8 cellular contexts compared by ENCODE assay signal in the genomic region with DNA sequence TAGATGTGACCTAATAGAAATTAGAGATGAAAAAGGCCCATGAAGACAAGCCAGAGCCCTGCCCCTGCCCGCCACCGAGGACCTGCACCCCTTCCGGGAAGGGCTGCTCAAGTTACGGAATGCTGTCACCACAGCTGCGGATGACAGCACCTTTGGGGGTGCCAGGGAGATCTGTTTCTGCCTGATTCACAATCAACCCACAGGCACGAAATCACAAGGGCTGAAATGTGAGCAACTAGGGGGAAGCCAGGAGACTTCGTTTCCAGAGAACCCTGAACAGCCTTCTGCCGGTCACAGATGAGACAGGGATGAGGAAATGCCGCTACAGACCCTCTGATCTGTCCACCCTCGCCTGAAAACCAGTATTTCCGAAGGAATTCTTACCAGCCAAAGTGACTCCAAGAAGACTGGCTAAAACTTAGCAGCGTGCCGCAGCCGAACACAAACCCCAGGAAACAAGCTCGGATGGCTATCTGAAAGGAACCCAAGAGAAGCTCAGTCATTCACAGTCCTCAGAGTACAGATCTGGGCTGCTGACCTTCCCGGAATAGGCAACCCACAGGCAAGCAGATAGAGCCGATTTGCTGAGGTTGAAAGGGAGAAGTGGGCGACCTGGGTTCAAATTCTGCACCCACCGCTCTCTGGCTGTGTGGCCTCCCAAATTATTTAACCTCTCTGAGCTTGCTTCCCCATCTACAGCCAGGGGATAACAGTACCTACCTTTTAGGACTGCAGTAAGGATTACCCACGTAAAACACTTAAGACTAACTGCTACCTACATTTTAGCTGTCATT. TPM values are rescaled to one million over a fixed set of nuclear protein-coding genes. Genes with fewer than 3 reads are reported as not detected.
DNase-seq lines count a peak whose midpoint lies in the region; ATAC-seq, FAIRE-seq and TF ChIP-seq lines count a peak whose summit lies in the region.

No MANE protein-coding gene starts in this region.

- H3K9me3 ChIP-seq in Peyer's patch (no peaks in the 10 kb centered on the region), endothelial cell of umbilical vein (replicated peaks; ENCODE audit: control insufficient read depth, insufficient read depth, low read length) (no peaks in the 10 kb centered on the region)

- ATAC-seq in HG03571 (IDR thresholded peaks at IDR 0.05; ENCODE audit: unreplicated experiment) (no peak), HG03457 (IDR thresholded peaks at IDR 0.05; ENCODE audit: unreplicated experiment) (no peak)

- TF ChIP-seq CTCF in Peyer's patch (IDR thresholded peaks at IDR 0.05) (no peak), endothelial cell of umbilical vein (IDR thresholded peaks at IDR 0.05; ENCODE audit: extremely low read depth in 1 of 2, insufficient read depth in 1 of 2, low read depth in 1 of 2, low read length in 2 of 2) (no peak), osteocyte (IDR thresholded peaks at IDR 0.05) (no peak)

- H3K9me3 Mint-ChIP-seq in osteocyte (ENCODE audit: unreplicated experiment), result no peaks in the 10 kb centered on the region

- POLR2A ChIA-PET in endothelial cell of umbilical vein (lab: Charles Lee), result no interaction called here

- dilution Hi-C loops in endothelial cell of umbilical vein (cut with MboI; ENCODE audit: extremely low pct_ligation_motif_present, low sequenced_read_pairs), result no loop called here

- TF ChIP-seq POLR2A in GM12891 (IDR thresholded peaks at IDR 0.05; ENCODE audit: low read depth, low read length), result no peak
- no peak for TF ChIP-seq POLR2A in Peyer's patch (IDR thresholded peaks at IDR 0.05)
- peak; percentile 30 for TF ChIP-seq POLR2A in endothelial cell of umbilical vein (IDR thresholded peaks at IDR 0.05; ENCODE audit: low read depth, low read length)

- peak overlapping the region; percentile 82 for H3K4me2 ChIP-seq in endothelial cell of umbilical vein (ENCODE audit: insufficient read depth, low read length)

- H3K4me3 ChIP-seq in Peyer's patch (peak overlapping the region; percentile 66 to 99 (median 85)), endothelial cell of umbilical vein (replicated peaks in 1 of 3; ENCODE audit: insufficient read depth in 1 of 3, low read depth in 1 of 3, low read length in 3 of 3) (peak overlapping the region; percentile 66 to 80 (median 68))

- intact Hi-C loops in endothelial cell of umbilical vein (cut with micrococcal nuclease), result loop anchor here (1.0 to 5.0 kb wide), 2 partner anchors 29 to 188 kb away; a partner anchor contains a TSS

- H3K79me2 ChIP-seq in endothelial cell of umbilical vein (ENCODE audit: control insufficient read depth, insufficient read depth, low read length), result peaks cover 22% of the 10 kb centered on the region

- DNase-seq in GM12891 (ENCODE audit: insufficient read length, low spot score) (no peak), Peyer's patch (peak in 1 of 3 donors; percentile 45), endothelial cell of umbilical vein (ENCODE audit: low read depth, low spot score) (no peak), osteocyte (ENCODE audit: extremely low spot score, unreplicated experiment) (no peak), NCI-H2196 treated with DMSO at 0.1 percent for 48 hours (lab: John Stamatoyannopoulos, UW; ENCODE audit: unreplicated experiment) (no peak), T1000 (lab: John Stamatoyannopoulos, UW) (no peak)

- CTCF ChIA-PET in endothelial cell of umbilical vein (lab: Charles Lee), result interaction anchor here (1.3 to 2.9 kb wide), 6 partner anchors 11 to 200 kb away, joined by 3 to 30 read pairs (median 6); a partner anchor contains a TSS

- FAIRE-seq in GM12891 (lab: Jason Lieb, UNC), result peak; percentile 75
- peak; percentile 50 for FAIRE-seq in endothelial cell of umbilical vein (lab: Jason Lieb, UNC)

- H3K27ac ChIP-seq in Peyer's patch (peak overlapping the region in 3 of 4 donors; percentile 75 to 97 (median 77)), endothelial cell of umbilical vein (ENCODE audit: insufficient read depth, low read depth, low read length) (peak overlapping the region; percentile 6)

- H3K4me1 Mint-ChIP-seq in osteocyte (ENCODE audit: unreplicated experiment), result peaks cover 13% of the 10 kb centered on the region

- H3K27me3 Mint-ChIP-seq in osteocyte (ENCODE audit: unreplicated experiment), result peaks cover 9% of the 10 kb centered on the region

- H3K36me3 ChIP-seq in Peyer's patch, result peaks cover 0 to 41% (median 0%) of the 10 kb centered on the region in 3 donors
- H3K36me3 ChIP-seq in endothelial cell of umbilical vein (ENCODE audit: control insufficient read depth in 2 of 2, extremely low read depth in 1 of 2, insufficient read depth in 2 of 2, low read length in 2 of 2), result peaks cover 2 to 7% of the 10 kb centered on the region in 2 experiments

- H3K9ac ChIP-seq in endothelial cell of umbilical vein (replicated peaks; ENCODE audit: extremely low read depth, insufficient read depth, low read length), result peak overlapping the region; percentile 73

- TSS peak; percentile 26 for BruUV-seq in endothelial cell of umbilical vein (replicated peaks; lab: Mats Ljungman, UMichigan)

- H2AFZ ChIP-seq in endothelial cell of umbilical vein (ENCODE audit: low read depth, low read length), result no peak overlapping the region

- H3K36me3 Mint-ChIP-seq in osteocyte (ENCODE audit: unreplicated experiment), result peaks cover 11% of the 10 kb centered on the region

- peak overlapping the region; percentile 86 for H3K27ac Mint-ChIP-seq in osteocyte (ENCODE audit: unreplicated experiment)

- H3K4me3 Mint-ChIP-seq in osteocyte (ENCODE audit: unreplicated experiment), result peak overlapping the region; percentile 83

- peaks cover 0 to 13% (median 5%) of the 10 kb centered on the region in 4 donors for H3K4me1 ChIP-seq in Peyer's patch
- H3K4me1 ChIP-seq in endothelial cell of umbilical vein (ENCODE audit: control insufficient read depth, extremely low read depth, insufficient read depth, low read length), result peaks cover 11% of the 10 kb centered on the region

- H3K27me3 ChIP-seq in Peyer's patch (no peaks in the 10 kb centered on the region), endothelial cell of umbilical vein (ENCODE audit: control insufficient read depth in 2 of 2, insufficient read depth in 2 of 2, low read length in 2 of 2) (peaks cover 5% of the 10 kb centered on the region in 2 experiments)

- H3K9me1 ChIP-seq in endothelial cell of umbilical vein (replicated peaks; ENCODE audit: control insufficient read depth, extremely low read depth, insufficient read depth, low read length), result no peaks in the 10 kb centered on the region

- H4K20me1 ChIP-seq in endothelial cell of umbilical vein (replicated peaks; ENCODE audit: control insufficient read depth, extremely low read depth, insufficient read depth, low read length), result no peaks in the 10 kb centered on the region

RNA-seq across cellular contexts. Expression of a gene that starts 1.1 kb away (rescaled TPM):
- 19.3 TPM for polyA plus RNA-seq in GM12891 (2012; ENCODE audit: low read depth, missing spikeins)
- total RNA-seq in Peyer's patch, result 100 to 1,000 TPM in 1 of 4 donors, 10 to 100 TPM in 3; 26.4 to 109 (median 63.8) TPM
- total RNA-seq in endothelial cell of umbilical vein, result 66.4 and 66.5 TPM in 2 replicates
- polyA plus RNA-seq in endothelial cell of umbilical vein, result 35.5 and 39.2 TPM in 2 replicates
- 35.0 and 38.0 TPM in 2 replicates for polyA plus RNA-seq in endothelial cell of umbilical vein (2011; cell fraction: cytosol; rRNA removed)
- 15.3 and 20.9 TPM in 2 replicates for polyA plus RNA-seq in endothelial cell of umbilical vein (2011; cell fraction: nucleus; rRNA removed)
- polyA plus RNA-seq in endothelial cell of umbilical vein (2012), result 36.2 and 57.3 TPM in 2 replicates
- polyA minus RNA-seq in endothelial cell of umbilical vein, result 62.1 and 66.7 TPM in 2 replicates
- 68.8 TPM for polyA minus RNA-seq in endothelial cell of umbilical vein (2011; cell fraction: cytosol; rRNA and poly(A)+ RNA removed)
- 10.9 and 12.2 TPM in 2 replicates for polyA minus RNA-seq in endothelial cell of umbilical vein (2011; cell fraction: nucleus; rRNA and poly(A)+ RNA removed)
- 74.7 and 81.1 TPM in 2 replicates for total RNA-seq in osteocyte

RNA-seq across cellular contexts. Expression of a gene that starts 9.3 kb away (rescaled TPM):
- not detected for polyA plus RNA-seq in GM12891 (2012; ENCODE audit: low read depth, missing spikeins)
- not detected for total RNA-seq in Peyer's patch
- not detected in 2 replicates for total RNA-seq in endothelial cell of umbilical vein
- not detected in 2 replicates for polyA plus RNA-seq in endothelial cell of umbilical vein
- polyA plus RNA-seq in endothelial cell of umbilical vein (2011; cell fraction: cytosol; rRNA removed), result not detected in 2 replicates
- polyA plus RNA-seq in endothelial cell of umbilical vein (2011; cell fraction: nucleus; rRNA removed), result not detected in 2 replicates
- not detected in 2 replicates for polyA plus RNA-seq in endothelial cell of umbilical vein (2012)
- polyA minus RNA-seq in endothelial cell of umbilical vein, result not detected in 2 replicates
- not detected for polyA minus RNA-seq in endothelial cell of umbilical vein (2011; cell fraction: cytosol; rRNA and poly(A)+ RNA removed)
- not detected in 2 replicates for polyA minus RNA-seq in endothelial cell of umbilical vein (2011; cell fraction: nucleus; rRNA and poly(A)+ RNA removed)
- total RNA-seq in osteocyte, result not detected in 2 replicates

RNA-seq across cellular contexts. Expression of a gene that starts 26.2 kb away (rescaled TPM):
- 0.87 TPM for polyA plus RNA-seq in GM12891 (2012; ENCODE audit: low read depth, missing spikeins)
- 100 to 1,000 TPM in 3 of 4 donors, 1 to 10 TPM in 1; 3.3 to 162 (median 121) TPM for total RNA-seq in Peyer's patch
- 2.8 and 3.1 TPM in 2 replicates for total RNA-seq in endothelial cell of umbilical vein
- polyA plus RNA-seq in endothelial cell of umbilical vein, result 3.9 and 4.0 TPM in 2 replicates
- polyA plus RNA-seq in endothelial cell of umbilical vein (2011; cell fraction: cytosol; rRNA removed), result 2.0 and 2.5 TPM in 2 replicates
- 4.2 and 4.4 TPM in 2 replicates for polyA plus RNA-seq in endothelial cell of umbilical vein (2011; cell fraction: nucleus; rRNA removed)
- polyA plus RNA-seq in endothelial cell of umbilical vein (2012), result 3.1 and 4.7 TPM in 2 replicates
- polyA minus RNA-seq in endothelial cell of umbilical vein, result 2.7 and 4.2 TPM in 2 replicates
- 4.0 TPM for polyA minus RNA-seq in endothelial cell of umbilical vein (2011; cell fraction: cytosol; rRNA and poly(A)+ RNA removed)
- polyA minus RNA-seq in endothelial cell of umbilical vein (2011; cell fraction: nucleus; rRNA and poly(A)+ RNA removed), result 1.2 and 3.0 TPM in 2 replicates
- 4.2 and 4.4 TPM in 2 replicates for total RNA-seq in osteocyte

RNA-seq across cellular contexts. Expression of a gene that starts 28.8 kb away (rescaled TPM):
- polyA plus RNA-seq in GM12891 (2012; ENCODE audit: low read depth, missing spikeins), result 16.0 TPM
- total RNA-seq in Peyer's patch (100 to 1,000 TPM in 3 of 4 donors, 10 to 100 TPM in 1; 56.9 to 153 (median 118) TPM), endothelial cell of umbilical vein (2.4 and 8.2 TPM in 2 replicates), osteocyte (12.4 TPM in 2 replicates)
- polyA plus RNA-seq in endothelial cell of umbilical vein, result 3.2 and 9.6 TPM in 2 replicates
- polyA plus RNA-seq in endothelial cell of umbilical vein (2011; cell fraction: cytosol; rRNA removed), result 1.0 and 1.4 TPM in 2 replicates
- polyA plus RNA-seq in endothelial cell of umbilical vein (2011; cell fraction: nucleus; rRNA removed), result 26.1 and 37.3 TPM in 2 replicates
- 4.9 and 6.1 TPM in 2 replicates for polyA plus RNA-seq in endothelial cell of umbilical vein (2012)
- 3.3 and 3.7 TPM in 2 replicates for polyA minus RNA-seq in endothelial cell of umbilical vein
- polyA minus RNA-seq in endothelial cell of umbilical vein (2011; cell fraction: cytosol; rRNA and poly(A)+ RNA removed), result 7.6 TPM
- 4.1 and 7.0 TPM in 2 replicates for polyA minus RNA-seq in endothelial cell of umbilical vein (2011; cell fraction: nucleus; rRNA and poly(A)+ RNA removed)

RNA-seq across cellular contexts. Expression of a gene that starts 35.3 kb away (rescaled TPM):
- polyA plus RNA-seq in GM12891 (2012; ENCODE audit: low read depth, missing spikeins), result 1,657 TPM
- 100 to 1,000 TPM in 2 of 4 donors, 10 to 100 TPM in 2; 78.1 to 170 (median 99.0) TPM for total RNA-seq in Peyer's patch
- total RNA-seq in endothelial cell of umbilical vein, result 343 and 372 TPM in 2 replicates
- polyA plus RNA-seq in endothelial cell of umbilical vein, result 52.2 and 71.2 TPM in 2 replicates
- polyA plus RNA-seq in endothelial cell of umbilical vein (2011; cell fraction: cytosol; rRNA removed), result 202 and 204 TPM in 2 replicates
- 46.2 and 77.5 TPM in 2 replicates for polyA plus RNA-seq in endothelial cell of umbilical vein (2011; cell fraction: nucleus; rRNA removed)
- polyA plus RNA-seq in endothelial cell of umbilical vein (2012), result 955 and 1,170 TPM in 2 replicates
- 30.2 and 35.8 TPM in 2 replicates for polyA minus RNA-seq in endothelial cell of umbilical vein
- polyA minus RNA-seq in endothelial cell of umbilical vein (2011; cell fraction: cytosol; rRNA and poly(A)+ RNA removed), result 58.0 TPM
- polyA minus RNA-seq in endothelial cell of umbilical vein (2011; cell fraction: nucleus; rRNA and poly(A)+ RNA removed), result 26.7 and 34.6 TPM in 2 replicates
- 359 and 373 TPM in 2 replicates for total RNA-seq in osteocyte
